In genomic region chr1:160158534-160158933, GRCh38 we compare ENCODE assay signal across 9 cellular contexts. TPM values are rescaled to one million over a fixed set of nuclear protein-coding genes. Genes with fewer than 3 reads are reported as not detected.
"Had no signal": no experiment of that assay in that cellular context is flagged by ENCODE, and none has a peak within 500 bp of the region (broad histone marks: within the 10 kb centered on the region; RNA-seq: fewer than 3 reads in every experiment).

No MANE protein-coding gene starts in this region.

- H3K4me3 Mint-ChIP-seq: H9, IgD-negative memory B cell had no signal

- H3K4me3 ChIP-seq: GM23248 had no signal

- H2AFZ ChIP-seq: GM23248 had no signal

- FAIRE-seq: H1, H54, HTR-8/SVneo had no signal

- H3K36me3 Mint-ChIP-seq: IgD-negative memory B cell had no signal

- H3K9me3 Mint-ChIP-seq: H9, IgD-negative memory B cell had no signal

- DNase-seq: GM23248, H9, HCEC 1CT, KG1 had no signal

- H3K27ac ChIP-seq: GM23248 had no signal

- H3K9ac ChIP-seq: GM23248 had no signal

- H3K27ac Mint-ChIP-seq: H9 had no signal

RNA-seq across cellular contexts. Expression of gene ATP1A4, which starts 7.1 kb away (rescaled TPM):
- total RNA-seq: GM23248, HT-29 had no signal
- polyA plus RNA-seq: GM23248, IgD-negative memory B cell had no signal

RNA-seq across cellular contexts. Expression of gene CASQ1, which starts 31.8 kb away (rescaled TPM):
- total RNA-seq: HT-29 had no signal
- polyA plus RNA-seq: GM23248, IgD-negative memory B cell had no signal

RNA-seq across cellular contexts. Expression of gene ATP1A2, which starts 43.0 kb away (rescaled TPM):
- total RNA-seq: HT-29 had no signal
- polyA plus RNA-seq: IgD-negative memory B cell had no signal
